In genomic region chr20:63568986-63569949, GRCh38 we compare ENCODE assay signal across 11 cellular contexts. TPM values are rescaled to one million over a fixed set of nuclear protein-coding genes. Genes with fewer than 3 reads are reported as not detected.
A peak's percentile ranks its signal among the peaks of the same experiment; 100 is the strongest.
DNase-seq lines count a peak whose midpoint lies in the region; ATAC-seq and TF ChIP-seq lines count a peak whose summit lies in the region.
"Had no signal": no experiment of that assay in that cellular context is flagged by ENCODE, and none has a peak within 500 bp of the region (broad histone marks: within the 10 kb centered on the region; RNA-seq: fewer than 3 reads in every experiment).

No MANE protein-coding gene starts in this region.

- peak overlapping the region; percentile 78 to 86 for H3K4me3 Mint-ChIP-seq in effector memory CD8-positive, alpha-beta T cell

- no peak for TF ChIP-seq CTCF in breast epithelium (IDR thresholded peaks at IDR 0.05)

- no peak overlapping the region for H3K27ac Mint-ChIP-seq in effector memory CD8-positive, alpha-beta T cell

- no peaks in the 10 kb centered on the region for H3K27me3 ChIP-seq in breast epithelium

- no peak overlapping the region for H3K27ac ChIP-seq in breast epithelium

- H3K36me3 Mint-ChIP-seq in effector memory CD8-positive, alpha-beta T cell (ENCODE audit: insufficient read depth), result peaks cover 24% of the 10 kb centered on the region

- H3K36me3 ChIP-seq in breast epithelium, result peaks cover under 1% of the 10 kb centered on the region

- peaks cover 6 to 7% of the 10 kb centered on the region in 2 donors for H3K4me1 ChIP-seq in breast epithelium

- intact Hi-C loops in breast epithelium (cut with DNase I; ENCODE audit: low total_unique reads), result no loop called here

- peaks cover 12 to 22% of the 10 kb centered on the region in 2 donors for H3K4me1 Mint-ChIP-seq in effector memory CD8-positive, alpha-beta T cell (ENCODE audit: low read depth in 2 of 2)

- ATAC-seq in effector memory CD8-positive, alpha-beta T cell (replicated peaks), result no peak

- no peaks in the 10 kb centered on the region for H3K9me3 ChIP-seq in breast epithelium

- no peak for TF ChIP-seq POLR2A in breast epithelium (IDR thresholded peaks at IDR 0.05)

- DNase-seq in DMS79 treated with DMSO at 0.1 percent for 48 hours (lab: John Stamatoyannopoulos, UW) (peak; percentile 24), DMS79 (lab: John Stamatoyannopoulos, UW) (no peak), NCI-H1092 (lab: John Stamatoyannopoulos, UW) (peak; percentile 28), breast epithelium (ENCODE audit: low spot score in 2 of 2) (no peak), HK-2 (ENCODE audit: unreplicated experiment) (no peak)
- DNase-seq in effector memory CD8-positive, alpha-beta T cell, result no peak
- DNase-seq: 8988T; activated CD4-positive, alpha-beta T cell treated with anti-CD3 and anti-CD28 coated beads for 1 hour; NCI-H2081 treated with DMSO at 0.1 percent for 48 hours had no signal

- H3K4me3 ChIP-seq in breast epithelium, result no peak overlapping the region

- H3K27me3 Mint-ChIP-seq in effector memory CD8-positive, alpha-beta T cell, result no peaks in the 10 kb centered on the region

- H3K9me3 Mint-ChIP-seq in effector memory CD8-positive, alpha-beta T cell, result no peaks in the 10 kb centered on the region

RNA-seq across cellular contexts. Expression of gene HELZ2, which starts 4.8 kb away (rescaled TPM):
- total RNA-seq in breast epithelium, result 10 to 100 TPM in 2 of 3 donors, 1 to 10 TPM in 1; 9.9 to 22.6 (median 20.3) TPM

RNA-seq across cellular contexts. Expression of gene FNDC11, which starts 15.3 kb away (rescaled TPM):
- total RNA-seq in breast epithelium, result under 1 TPM; 0.29 to 0.33 (median 0.32) TPM
- total RNA-seq: Daoy had no signal

RNA-seq across cellular contexts. Expression of gene SRMS, which starts 21.7 kb away (rescaled TPM):
- total RNA-seq in breast epithelium, result under 1 TPM in 2 of 3 donors, not detected in 1; 0.59 to 0.66 TPM
- total RNA-seq: Daoy, pulmonary artery endothelial cell had no signal

RNA-seq across cellular contexts. Expression of gene PTK6, which starts 32.1 kb away (rescaled TPM):
- 1 to 10 TPM in 1 of 3 donors, under 1 TPM in 2; 0.16 to 2.3 (median 0.88) TPM for total RNA-seq in breast epithelium
- total RNA-seq: Daoy had no signal

RNA-seq across cellular contexts. Expression of gene PPDPF, which starts 48.7 kb away (rescaled TPM):
- total RNA-seq in breast epithelium, result 100 to 1,000 TPM in 2 of 3 donors, 10 to 100 TPM in 1; 71.8 to 151 (median 133) TPM

Comparison
In these comparisons a context has a peak if more than half of its experiments do, and no peak if none do; other contexts are left out.
1. DNase-seq: peak in DMS79 treated with DMSO at 0.1 percent for 48 hours (single experiment) and NCI-H1092 (single experiment); none in DMS79 (single experiment), effector memory CD8-positive, alpha-beta T cell (0 of 3), breast epithelium (0 of 2) and HK-2 (single experiment).